Comparison of ENCODE assay signal across 1 cellular context in the genomic region with DNA sequence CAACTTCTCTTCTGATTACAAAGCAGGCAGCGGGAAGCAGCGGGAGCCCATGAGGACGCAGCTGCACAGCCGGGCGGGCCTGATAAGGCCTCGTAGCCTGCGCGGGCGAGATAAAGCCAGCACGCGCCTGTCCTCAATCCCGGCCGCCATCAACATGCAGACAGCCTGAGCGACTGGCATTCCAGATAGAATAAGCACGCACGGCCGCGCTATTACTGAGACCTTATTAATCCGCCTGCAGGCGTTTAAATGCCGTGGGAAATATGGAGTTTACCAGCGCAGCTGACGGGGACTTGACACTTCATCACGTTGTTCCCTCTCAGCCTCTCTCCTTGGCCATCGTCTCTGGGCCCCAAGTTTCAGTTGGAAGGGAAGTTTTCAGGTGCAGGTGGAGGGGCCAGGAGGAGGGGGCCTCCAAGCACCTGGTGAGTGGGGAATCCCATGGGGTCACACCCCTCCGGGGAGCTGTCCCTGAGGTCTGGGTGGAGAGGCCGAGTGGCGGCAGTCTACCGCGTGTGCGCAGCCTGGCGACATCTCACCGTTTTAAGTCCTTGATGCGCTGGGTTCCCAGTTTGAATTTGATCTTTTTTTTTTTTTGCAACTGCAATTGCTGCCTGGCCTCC.
TF ChIP-seq lines count a peak whose summit lies in the region.

No MANE protein-coding gene starts in this region.

TF ChIP-seq in K562, 482 proteins besides CTCF, POLR2A, EP300 and RAD21 (continued from another document):
- TF ChIP-seq, protein P1, sequence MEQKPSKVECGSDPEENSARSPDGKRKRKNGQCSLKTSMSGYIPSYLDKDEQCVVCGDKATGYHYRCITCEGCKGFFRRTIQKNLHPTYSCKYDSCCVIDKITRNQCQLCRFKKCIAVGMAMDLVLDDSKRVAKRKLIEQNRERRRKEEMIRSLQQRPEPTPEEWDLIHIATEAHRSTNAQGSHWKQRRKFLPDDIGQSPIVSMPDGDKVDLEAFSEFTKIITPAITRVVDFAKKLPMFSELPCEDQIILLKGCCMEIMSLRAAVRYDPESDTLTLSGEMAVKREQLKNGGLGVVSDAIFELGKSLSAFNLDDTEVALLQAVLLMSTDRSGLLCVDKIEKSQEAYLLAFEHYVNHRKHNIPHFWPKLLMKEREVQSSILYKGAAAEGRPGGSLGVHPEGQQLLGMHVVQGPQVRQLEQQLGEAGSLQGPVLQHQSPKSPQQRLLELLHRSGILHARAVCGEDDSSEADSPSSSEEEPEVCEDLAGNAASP (IDR thresholded peaks at IDR 0.05), result peak; percentile 49; the same call in 1 of the 2 replicates
- TF ChIP-seq MTA2 (IDR thresholded peaks at IDR 0.05; ENCODE audit: low read depth) (peak; percentile 99), STAG1 (CRISPR knock-in tag; IDR thresholded peaks at IDR 0.05; ENCODE audit: borderline replicate concordance) (no peak), ZFP91 (CRISPR knock-in tag; IDR thresholded peaks at IDR 0.05) (0 out of 2 replicates have a peak, but pooled peaks have one; percentile 30), ZNF444 (CRISPR knock-in tag; IDR thresholded peaks at IDR 0.05) (peak; percentile 85), BRD9 (IDR thresholded peaks at IDR 0.05; ENCODE audit: low read depth, partially characterized antibody) (peak; percentile 46), ZNF384 (IDR thresholded peaks at IDR 0.05; ENCODE audit: low read depth, low read length) (peak; percentile 64), WHSC1 (IDR thresholded peaks at IDR 0.05; ENCODE audit: low read length) (no peak), HNRNPLL (IDR thresholded peaks at IDR 0.05; ENCODE audit: low read depth, low read length, poor library complexity, severe bottlenecking) (no peak), CUX1 (CRISPR knock-in tag; IDR thresholded peaks at IDR 0.05) (peak; percentile 98), THAP7 (CRISPR knock-in tag; IDR thresholded peaks at IDR 0.05) (no peak; the same call in 1 of the 2 replicates), PCBP1 (IDR thresholded peaks at IDR 0.05; ENCODE audit: low read depth, low read length, poor library complexity, severe bottlenecking) (peak; percentile 87), ELF2 (CRISPR knock-in tag; IDR thresholded peaks at IDR 0.05) (no peak), PYGO2 (tag; IDR thresholded peaks at IDR 0.05) (peak; percentile 97), POLR2H (tag; IDR thresholded peaks at IDR 0.05; ENCODE audit: low read depth) (no peak), NR3C1 (CRISPR knock-in tag; IDR thresholded peaks at IDR 0.05) (no peak), MGA (IDR thresholded peaks at IDR 0.05) (peak; percentile 95), TRIM28 (IDR thresholded peaks at IDR 0.05) (peak; percentile 35; the same call in 1 of the 2 replicates), ETS1 (conservative IDR thresholded peaks at IDR 0.05; ENCODE audit: control insufficient read depth, low read depth, low read length) (peak; percentile 99), BCOR (IDR thresholded peaks at IDR 0.05) (peak; percentile 100), NFXL1 (CRISPR knock-in tag; IDR thresholded peaks at IDR 0.05) (peak; percentile 77), POLR2AphosphoS2 (IDR thresholded peaks at IDR 0.05; ENCODE audit: low read length) (no peak), CHD1 (IDR thresholded peaks at IDR 0.05; ENCODE audit: low read length) (no peak), ZKSCAN3 (CRISPR knock-in tag; IDR thresholded peaks at IDR 0.05) (no peak), GABPA (tag; conservative IDR thresholded peaks at IDR 0.05; ENCODE audit: low read depth) (peak; percentile 69), GABPB2 (CRISPR knock-in tag; conservative IDR thresholded peaks at IDR 0.05) (no peak), CSDE1 (IDR thresholded peaks at IDR 0.05) (peak in 1 of 2 experiments; percentile 55; a peak in 1 of 4 replicates), ETV5 (CRISPR knock-in tag; IDR thresholded peaks at IDR 0.05; ENCODE audit: low read depth) (peak; percentile 93)
- TF ChIP-seq, protein P2, sequence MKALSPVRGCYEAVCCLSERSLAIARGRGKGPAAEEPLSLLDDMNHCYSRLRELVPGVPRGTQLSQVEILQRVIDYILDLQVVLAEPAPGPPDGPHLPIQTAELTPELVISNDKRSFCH (CRISPR knock-in tag; IDR thresholded peaks at IDR 0.05), result no peak
- TF ChIP-seq, protein P2 (tag; IDR thresholded peaks at IDR 0.05), result peak; percentile 98
